Comparison of ENCODE assay signal across 24 cellular contexts in genomic region chr5:96316487-96316886, GRCh38.
"Had no signal": no experiment of that assay in that cellular context is flagged by ENCODE, and none has a peak within 500 bp of the region (broad histone marks: within the 10 kb centered on the region; RNA-seq: fewer than 3 reads in every experiment).

No MANE protein-coding gene starts in this region.

- H3K9me3 Mint-ChIP-seq: activated T-cell treated with anti-CD3 and anti-CD28 coated beads, Interleukin-2, amount 50 U/mL, for 24 hours had no signal

- ATAC-seq: activated naive CD4-positive, alpha-beta T cell treated with anti-CD3 and anti-CD28 coated beads, Interleukin-2, amount 50 U/mL, for 72 hours; activated T-helper 17 cell treated with anti-CD3 and anti-CD28 coated beads, Interleukin-2, amount 50 U/mL, for 72 hours; gastrocnemius medialis; left colon; lower lobe of right lung; naive thymus-derived CD8-positive, alpha-beta T cell; stimulated activated naive CD8-positive, alpha-beta T cell treated with anti-CD3 and anti-CD28 coated beads, Interleukin-15, Interleukin-2, amounts not matched to agents 100 U/mL and 50 U/mL, for 24 hours; upper lobe of right lung had no signal

- H3K27ac ChIP-seq: esophagus squamous epithelium, gastrocnemius medialis, lower lobe of right lung, neural progenitor cell, upper lobe of right lung had no signal

- H3K4me3 ChIP-seq: esophagus squamous epithelium, gastrocnemius medialis, lower lobe of right lung, neural progenitor cell, upper lobe of right lung had no signal

- H3K9me3 ChIP-seq: esophagus squamous epithelium, gastrocnemius medialis, lower lobe of right lung, upper lobe of right lung had no signal

- DNase-seq: activated CD4-positive, alpha-beta T cell treated with anti-CD3 and anti-CD28 coated beads, Interleukin-2, amount 50 U/mL, for 4 hours; activated CD8-positive, alpha-beta memory T cell treated with anti-CD3 and anti-CD28 coated beads for 24 hours; activated CD8-positive, alpha-beta memory T cell treated with anti-CD3 and anti-CD28 coated beads, Interleukin-2, amount 50 U/mL, for 4 hours; activated T-cell treated with anti-CD3 and anti-CD28 coated beads, Interleukin-2, amount 50 U/mL, for 24 hours; aorta; caudate nucleus; esophagus squamous epithelium; gastrocnemius medialis; head of caudate nucleus; islet precursor cell; left colon; lower lobe of right lung; naive thymus-derived CD8-positive, alpha-beta T cell; stimulated activated CD4-positive, alpha-beta T cell treated with anti-CD3 and anti-CD28 coated beads, Interleukin-12 subunit alpha, Interleukin-12 subunit beta, amount 100 ng/mL, for 4 hours; stimulated activated CD4-positive, alpha-beta T cell treated with anti-CD3 and anti-CD28 coated beads, Interleukin-4, amount 100 ng/mL, for 4 hours; stimulated activated naive CD8-positive, alpha-beta T cell treated with anti-CD3 and anti-CD28 coated beads, Interleukin-15, Interleukin-2, amounts not matched to agents 100 U/mL and 50 U/mL, for 24 hours; T-helper 9 cell; upper lobe of right lung had no signal

- H3K27me3 ChIP-seq: esophagus squamous epithelium, gastrocnemius medialis, neural progenitor cell, upper lobe of right lung had no signal

- H3K4me3 Mint-ChIP-seq: activated T-cell treated with anti-CD3 and anti-CD28 coated beads, Interleukin-2, amount 50 U/mL, for 24 hours; activated T-helper 17 cell treated with anti-CD3 and anti-CD28 coated beads, Interleukin-2, amount 50 U/mL, for 72 hours; brain; mesothelial cell of epicardium; naive thymus-derived CD8-positive, alpha-beta T cell; neural progenitor cell had no signal

- H3K4me2 ChIP-seq: neural progenitor cell had no signal

- H3K4me1 ChIP-seq: lower lobe of right lung, upper lobe of right lung had no signal

- H2AFZ ChIP-seq: neural progenitor cell had no signal

- H3K27me3 Mint-ChIP-seq: brain, progenitor cell of endocrine pancreas had no signal

- H3K9ac ChIP-seq: neural progenitor cell had no signal

- H3K36me3 Mint-ChIP-seq: brain, mesothelial cell of epicardium had no signal

- H3K27ac Mint-ChIP-seq: activated naive CD4-positive, alpha-beta T cell treated with anti-CD3 and anti-CD28 coated beads, Interleukin-2, amount 50 U/mL, for 72 hours; activated T-cell treated with anti-CD3 and anti-CD28 coated beads, Interleukin-2, amount 50 U/mL, for 24 hours; activated T-helper 17 cell treated with anti-CD3 and anti-CD28 coated beads, Interleukin-2, amount 50 U/mL, for 72 hours; brain; mesothelial cell of epicardium; naive thymus-derived CD8-positive, alpha-beta T cell; neural progenitor cell; progenitor cell of endocrine pancreas had no signal

- H3K36me3 ChIP-seq: esophagus squamous epithelium, gastrocnemius medialis, lower lobe of right lung, upper lobe of right lung had no signal

- H3K4me1 Mint-ChIP-seq: activated T-helper 17 cell treated with anti-CD3 and anti-CD28 coated beads, Interleukin-2, amount 50 U/mL, for 72 hours; brain; naive thymus-derived CD8-positive, alpha-beta T cell had no signal
